27 cellular contexts compared by ENCODE assay signal in genomic region chr16:50988441-50988840, GRCh38.
"Had no signal": no experiment of that assay in that cellular context is flagged by ENCODE, and none has a peak within 500 bp of the region (broad histone marks: within the 10 kb centered on the region; RNA-seq: fewer than 3 reads in every experiment).

No MANE protein-coding gene starts in this region.

- H3K36me3 Mint-ChIP-seq: activated naive CD4-positive, alpha-beta T cell treated with anti-CD3 and anti-CD28 coated beads, Interleukin-2, amount 50 U/mL, for 72 hours had no signal

- H3K4me1 ChIP-seq: adrenal gland, ascending aorta, foreskin keratinocyte, psoas muscle, right atrium auricular region, upper lobe of left lung had no signal

- H3K27me3 ChIP-seq: adrenal gland, ascending aorta, brain microvascular endothelial cell, foreskin keratinocyte, neutrophil, ovary, right atrium auricular region, upper lobe of left lung had no signal

- H3K27ac ChIP-seq: adrenal gland, ascending aorta, brain microvascular endothelial cell, foreskin keratinocyte, neutrophil, ovary, psoas muscle, right atrium auricular region, thoracic aorta, upper lobe of left lung, WERI-Rb-1 had no signal

- H3K9me3 ChIP-seq: adrenal gland, ascending aorta, neutrophil, ovary, psoas muscle, right atrium auricular region, thoracic aorta, upper lobe of left lung had no signal

- H3K4me3 ChIP-seq: adrenal gland, ascending aorta, ovary, psoas muscle, right atrium auricular region, thoracic aorta, upper lobe of left lung had no signal

- H3K9me3 Mint-ChIP-seq: dendritic cell treated with granulocyte-macrophage colony-stimulating factor and Interleukin-4, amounts not matched to agents 40 ng/mL and 50 ng/mL, for 4 days; nephron had no signal

- H3K27me3 Mint-ChIP-seq: activated T-cell treated with anti-CD3 and anti-CD28 coated beads, Interleukin-2, amount 50 U/mL, for 24 hours had no signal

- H3K27ac Mint-ChIP-seq: activated T-cell treated with anti-CD3 and anti-CD28 coated beads, Interleukin-2, amount 50 U/mL, for 24 hours; activated T-helper 17 cell treated with anti-CD3 and anti-CD28 coated beads, Interleukin-2, amount 50 U/mL, for 72 hours; dendritic cell treated with granulocyte-macrophage colony-stimulating factor and Interleukin-4, amounts not matched to agents 40 ng/mL and 50 ng/mL, for 4 days; nephron had no signal

- H3K4me1 Mint-ChIP-seq: activated T-helper 17 cell treated with anti-CD3 and anti-CD28 coated beads, Interleukin-2, amount 50 U/mL, for 72 hours; nephron had no signal

- DNase-seq: activated CD4-positive, alpha-beta T cell treated with anti-CD3 and anti-CD28 coated beads, Interleukin-2, amount 50 U/mL, for 1 hour; activated CD4-positive, CD25-positive, alpha-beta regulatory T cell treated with anti-CD3 and anti-CD28 coated beads, Interleukin-2, amount 50 U/mL, for 72 hours; activated CD8-positive, alpha-beta memory T cell treated with anti-CD3 and anti-CD28 coated beads for 24 hours; activated CD8-positive, alpha-beta memory T cell treated with anti-CD3 and anti-CD28 coated beads, Interleukin-2, amount 50 U/mL, for 4 hours; activated T-cell treated with anti-CD3 and anti-CD28 coated beads, Interleukin-2, amount 50 U/mL, for 24 hours; adrenal gland; brain microvascular endothelial cell; caudate nucleus; effector CD4-positive, alpha-beta T cell; erythroblast; foreskin keratinocyte; left colon; mesenchymal stem cell; ovary; psoas muscle; stimulated activated CD4-positive, alpha-beta T cell treated with anti-CD3 and anti-CD28 coated beads, Interleukin-4, amount 100 ng/mL, for 24 hours; stimulated activated naive CD4-positive, alpha-beta T cell treated with Interleukin-2 at 50 U/mL for 16 hours; upper lobe of left lung; WERI-Rb-1 had no signal

- H3K36me3 ChIP-seq: adrenal gland, ascending aorta, brain microvascular endothelial cell, neutrophil, ovary, right atrium auricular region, thoracic aorta, upper lobe of left lung, WERI-Rb-1 had no signal

- H3K4me3 Mint-ChIP-seq: activated T-cell treated with anti-CD3 and anti-CD28 coated beads, Interleukin-2, amount 50 U/mL, for 24 hours; activated T-helper 17 cell treated with anti-CD3 and anti-CD28 coated beads, Interleukin-2, amount 50 U/mL, for 72 hours; dendritic cell treated with granulocyte-macrophage colony-stimulating factor and Interleukin-4, amounts not matched to agents 40 ng/mL and 50 ng/mL, for 4 days; nephron had no signal
